Comparison of ENCODE assay signal across 12 cellular contexts in genomic region chr13:88908896-88909535, GRCh38.
A peak's percentile ranks its signal among the peaks of the same experiment; 100 is the strongest.
DNase-seq lines count a peak whose midpoint lies in the region; ATAC-seq, FAIRE-seq and TF ChIP-seq lines count a peak whose summit lies in the region.
"Had no signal": no experiment of that assay in that cellular context is flagged by ENCODE, and none has a peak within 500 bp of the region (broad histone marks: within the 10 kb centered on the region; RNA-seq: fewer than 3 reads in every experiment).

No MANE protein-coding gene starts in this region.

- CTCF ChIA-PET in GM12878 (lab: Yijun Ruan, JAX): interaction anchor here (1.5 kb wide), 1 partner anchor 13 kb away, joined by 3 read pairs; no protein-coding TSS in a partner anchor

- TF ChIP-seq CTCF in GM12878 (IDR thresholded peaks at IDR 0.05 in 2 of 3, conservative IDR thresholded peaks at IDR 0.05 in 1 of 3; ENCODE audit: control insufficient read depth in 2 of 3, extremely low read depth in 1 of 3, insufficient read depth in 1 of 3, low read depth in 3 of 3, low read length in 3 of 3): no peak
- no peak for TF ChIP-seq CTCF in mesothelial cell of epicardium (IDR thresholded peaks at IDR 0.05; ENCODE audit: unreplicated experiment)

- H3K9me3 Mint-ChIP-seq in mesothelial cell of epicardium: peaks cover 19% of the 10 kb centered on the region

- POLR2A ChIA-PET in GM12878 (lab: Charles Lee): interaction anchor here (0.5 to 0.7 kb wide), 2 partner anchors 15 to 119 kb away, joined by 3 read pairs; no protein-coding TSS in a partner anchor

- no peak for TF ChIP-seq RAD21 in GM12878 (IDR thresholded peaks at IDR 0.05; ENCODE audit: insufficient read depth, low read depth, low read length)

- SMC1A ChIA-PET in GM12878 (lab: Charles Lee; ENCODE audit: uncharacterized antibody, unreplicated experiment): no interaction called here

- H3K27me3 ChIP-seq in GM12878 (replicated peaks in 1 of 2; ENCODE audit: control insufficient read depth in 2 of 2, insufficient read depth in 2 of 2, low read length in 1 of 2): no peaks in the 10 kb centered on the region
- H3K27me3 ChIP-seq: cardiac muscle cell had no signal

- WGBS in GM12878 (ENCODE audit: insufficient coverage, insufficient replicate concordance, low lambda C conversion rate, missing lambda C conversion rate): 48% methylated on average over 2 of the region's 2 CpGs

- no peak for TF ChIP-seq EP300 in GM12878 (IDR thresholded peaks at IDR 0.05; ENCODE audit: borderline replicate concordance in 1 of 2, control insufficient read depth in 1 of 2, low read depth in 2 of 2, low read length in 2 of 2)

- peaks cover 7% of the 10 kb centered on the region for H3K4me1 Mint-ChIP-seq in mesothelial cell of epicardium

- no peaks in the 10 kb centered on the region for H4K20me1 ChIP-seq in GM12878 (ENCODE audit: control insufficient read depth, insufficient read depth)

- in situ Hi-C loops in GM12878 (cut with MboI): no loop called here

- H3K9me3 ChIP-seq in GM12878 (replicated peaks; ENCODE audit: control insufficient read depth, insufficient read depth, low read length): no peaks in the 10 kb centered on the region

- BruUV-seq in GM12878 (replicated peaks; lab: Mats Ljungman, UMichigan): no TSS peak

- peak overlapping the region; percentile 61 for H3K27ac Mint-ChIP-seq in mesothelial cell of epicardium
- H3K27ac Mint-ChIP-seq: activated CD4-positive, alpha-beta memory T cell treated with anti-CD3 and anti-CD28 coated beads for 36 hours had no signal

- H3K27ac ChIP-seq in GM12878 (ENCODE audit: control insufficient read depth, insufficient read depth): no peak overlapping the region
- H3K27ac ChIP-seq: cardiac muscle cell had no signal

- H3K79me2 ChIP-seq in GM12878 (ENCODE audit: control insufficient read depth, insufficient read depth, low read length): no peaks in the 10 kb centered on the region

- no peak overlapping the region for H3K4me3 Mint-ChIP-seq in mesothelial cell of epicardium
- H3K4me3 Mint-ChIP-seq: activated CD4-positive, alpha-beta memory T cell treated with anti-CD3 and anti-CD28 coated beads for 36 hours had no signal

- H3K4me3 ChIP-seq in GM12878: no peak overlapping the region
- H3K4me3 ChIP-seq: cardiac muscle cell had no signal

- H3K4me1 ChIP-seq in GM12878 (ENCODE audit: control insufficient read depth, insufficient read depth, low read length): no peaks in the 10 kb centered on the region

- DNase-seq in DMS53 (lab: John Stamatoyannopoulos, UW) (peak; percentile 56), NCI-H146 treated with DMSO at 0.1 percent for 48 hours (lab: John Stamatoyannopoulos, UW; ENCODE audit: unreplicated experiment) (peak; percentile 32), GM12878 (ENCODE audit: low read depth, low spot score) (no peak), mesothelial cell of epicardium (ENCODE audit: low spot score in 2 of 2, unreplicated experiment in 2 of 2) (no peak), NCI-H526 (lab: John Stamatoyannopoulos, UW) (no peak), hepatic stellate cell (ENCODE audit: low spot score) (no peak)
- DNase-seq: activated CD4-positive, alpha-beta memory T cell treated with anti-CD3 and anti-CD28 coated beads for 36 hours; stimulated activated CD4-positive, alpha-beta T cell treated with anti-CD3 and anti-CD28 coated beads, Interleukin-4, amount 100 ng/mL, for 4 hours; stimulated activated naive CD8-positive, alpha-beta T cell treated with anti-CD3 and anti-CD28 coated beads, Interleukin-15, Interleukin-2, amounts not matched to agents 100 U/mL and 50 U/mL, for 24 hours had no signal

- no peak for TF ChIP-seq POLR2A in GM12878 (IDR thresholded peaks at IDR 0.05; ENCODE audit: low read depth, low read length)

- no peaks in the 10 kb centered on the region for H3K27me3 Mint-ChIP-seq in mesothelial cell of epicardium (ENCODE audit: low read depth)
- H3K27me3 Mint-ChIP-seq: activated CD4-positive, alpha-beta memory T cell treated with anti-CD3 and anti-CD28 coated beads for 36 hours had no signal

- FAIRE-seq in GM12878 (lab: Jason Lieb, UNC): no peak

- H2AFZ ChIP-seq in GM12878 (ENCODE audit: control insufficient read depth, low read depth, low read length): no peak overlapping the region

- peaks cover 1% of the 10 kb centered on the region for H3K36me3 Mint-ChIP-seq in mesothelial cell of epicardium
- H3K36me3 Mint-ChIP-seq: activated CD4-positive, alpha-beta memory T cell treated with anti-CD3 and anti-CD28 coated beads for 36 hours had no signal

- H3K4me2 ChIP-seq in GM12878 (ENCODE audit: control insufficient read depth, insufficient read depth): no peak overlapping the region

- no peak overlapping the region for H3K9ac ChIP-seq in GM12878 (ENCODE audit: control insufficient read depth, insufficient read depth, low read length)

- ATAC-seq in GM12878 (peak; percentile 89), HG03159 (IDR thresholded peaks at IDR 0.05; ENCODE audit: unreplicated experiment) (no peak), HG03439 (IDR thresholded peaks at IDR 0.05; ENCODE audit: unreplicated experiment) (no peak)
- ATAC-seq: stimulated activated naive CD8-positive, alpha-beta T cell treated with anti-CD3 and anti-CD28 coated beads, Interleukin-15, Interleukin-2, amounts not matched to agents 100 U/mL and 50 U/mL, for 24 hours had no signal

- H3K36me3 ChIP-seq in GM12878 (ENCODE audit: control insufficient read depth in 2 of 2, insufficient read depth in 2 of 2, low read length in 1 of 2): no peaks in the 10 kb centered on the region
- H3K36me3 ChIP-seq: cardiac muscle cell had no signal

- RAD21 ChIA-PET in GM12878 (lab: Charles Lee; ENCODE audit: unreplicated experiment): no interaction called here

- intact Hi-C loops in GM12878 (cut with micrococcal nuclease; ENCODE audit: unreplicated experiment): no loop called here

TF ChIP-seq in GM12878, 131 proteins besides CTCF, POLR2A, EP300 and RAD21:
- no peak for TF ChIP-seq TCF3 (IDR thresholded peaks at IDR 0.05; ENCODE audit: borderline replicate concordance, insufficient read depth, low read depth, low read length)
- peak; percentile 78 for TF ChIP-seq RAD51 (IDR thresholded peaks at IDR 0.05)
- no peak for TF ChIP-seq MTA3 (IDR thresholded peaks at IDR 0.05; ENCODE audit: borderline replicate concordance, low read length)
- TF ChIP-seq ATF3 (IDR thresholded peaks at IDR 0.05; ENCODE audit: borderline replicate concordance, extremely low read depth, low read depth, low read length): no peak
- 0 out of 2 replicates have a peak, but pooled peaks have one; percentile 40 for TF ChIP-seq ZNF687 (IDR thresholded peaks at IDR 0.05)
- 0 out of 2 replicates have a peak, but pooled peaks have one; percentile 14 for TF ChIP-seq DPF2 (IDR thresholded peaks at IDR 0.05)

Comparison
In these comparisons a context has a peak if more than half of its experiments do, and no peak if none do; other contexts are left out.
1. DNase-seq: peak in DMS53 (single experiment) and NCI-H146 treated with DMSO at 0.1 percent for 48 hours (single experiment); none in GM12878 (single experiment), mesothelial cell of epicardium (0 of 2), NCI-H526 (0 of 2) and hepatic stellate cell (single experiment).